In genomic region chrY:20433670-20434069, GRCh38 we compare ENCODE assay signal across 5 cellular contexts.
"Had no signal": no experiment of that assay in that cellular context is flagged by ENCODE, and none has a peak within 500 bp of the region (broad histone marks: within the 10 kb centered on the region; RNA-seq: fewer than 3 reads in every experiment).

No MANE protein-coding gene starts in this region.

- H3K4me3 ChIP-seq: GM23338 had no signal

- H3K9me3 Mint-ChIP-seq: H9 had no signal

- DNase-seq: H9, HCEC 1CT, IMR-90, KBM-7 had no signal

- H3K4me1 Mint-ChIP-seq: GM23338, H9 had no signal

- H3K27ac Mint-ChIP-seq: GM23338, H9 had no signal

- H3K4me3 Mint-ChIP-seq: GM23338, H9 had no signal

- ATAC-seq: GM23338 had no signal
